Comparison of ENCODE assay signal across 17 cellular contexts in genomic region chr18:76997951-76998808, GRCh38.
"Had no signal": no experiment of that assay in that cellular context is flagged by ENCODE, and none has a peak within 500 bp of the region (broad histone marks: within the 10 kb centered on the region; RNA-seq: fewer than 3 reads in every experiment).

No MANE protein-coding gene starts in this region.

- H3K27ac Mint-ChIP-seq: activated CD8-positive, alpha-beta T cell treated with anti-CD3 and anti-CD28 coated beads, Interleukin-2, amount 10 ng/mL, durations not matched to agents 7 days and 5 days; activated naive CD8-positive, alpha-beta T cell; memory B cell had no signal

- ATAC-seq: activated CD8-positive, alpha-beta T cell treated with anti-CD3 and anti-CD28 coated beads, Interleukin-2, amount 10 ng/mL, durations not matched to agents 7 days and 5 days; right lobe of liver had no signal

- H3K9me3 ChIP-seq: adrenal gland, colonic mucosa, right lobe of liver, stomach, suprapubic skin, transverse colon, uterus had no signal

- DNase-seq: activated CD4-positive, alpha-beta T cell treated with anti-CD3 and anti-CD28 coated beads for 48 hours; activated CD8-positive, alpha-beta T cell treated with anti-CD3 and anti-CD28 coated beads, Interleukin-2, amount 10 ng/mL, durations not matched to agents 7 days and 5 days; activated gamma-delta T cell treated with Interleukin-2 at 50 U/mL for 16 hours; adrenal gland; central memory CD4-positive, alpha-beta T cell; colonic mucosa; foreskin fibroblast; stimulated activated CD4-positive, alpha-beta T cell treated with anti-CD3 and anti-CD28 coated beads, Interleukin-1b, Interleukin-23, amount 100 ng/mL, for 48 hours; stomach; transverse colon; uterus had no signal

- H3K27me3 ChIP-seq: adrenal gland, colonic mucosa, hepatocyte, right lobe of liver, stomach, suprapubic skin, transverse colon, uterus had no signal

- H3K4me3 ChIP-seq: adrenal gland, colonic mucosa, hepatocyte, right lobe of liver, skin epidermis, stomach, suprapubic skin, transverse colon, uterus had no signal

- H3K9me3 Mint-ChIP-seq: memory B cell had no signal

- H3K4me3 Mint-ChIP-seq: activated CD8-positive, alpha-beta T cell treated with anti-CD3 and anti-CD28 coated beads, Interleukin-2, amount 10 ng/mL, durations not matched to agents 7 days and 5 days; activated naive CD8-positive, alpha-beta T cell; memory B cell had no signal

- H3K27ac ChIP-seq: adrenal gland, colonic mucosa, hepatocyte, right lobe of liver, skin epidermis, stomach, suprapubic skin, transverse colon, uterus had no signal

- H3K36me3 ChIP-seq: adrenal gland, colonic mucosa, right lobe of liver, stomach, suprapubic skin, transverse colon, uterus had no signal

- H3K4me1 ChIP-seq: adrenal gland, colonic mucosa, uterus had no signal

- H3K36me3 Mint-ChIP-seq: activated naive CD8-positive, alpha-beta T cell; memory B cell had no signal
